ENCODE assay signal across 2 cellular contexts in the genomic region with DNA sequence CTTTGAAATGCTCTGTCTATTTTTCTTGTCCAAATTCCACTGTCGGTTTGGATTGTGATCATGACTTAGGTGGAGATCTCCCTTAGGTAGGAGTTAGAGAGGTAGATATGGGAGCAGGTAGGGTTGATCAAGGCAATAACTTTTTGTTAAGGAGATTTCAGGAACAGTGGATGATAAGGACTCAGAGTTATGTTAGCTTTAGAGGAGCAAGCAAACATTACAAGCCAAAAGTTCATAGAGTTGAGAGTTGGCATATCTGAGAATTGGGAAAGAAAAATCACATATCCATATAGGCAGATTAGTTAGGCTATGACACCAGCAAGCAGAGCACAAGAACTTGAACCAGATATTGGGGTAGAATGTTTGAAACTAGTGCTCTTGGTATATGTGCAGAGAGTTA.
TF ChIP-seq lines count a peak whose summit lies in the region.

No MANE protein-coding gene starts in this region.

TF ChIP-seq in GM12891, 5 proteins besides CTCF, POLR2A, EP300 and RAD21:
- no peak for TF ChIP-seq SPI1 (IDR thresholded peaks at IDR 0.05; ENCODE audit: low read depth, low read length)
- TF ChIP-seq TAF1 (IDR thresholded peaks at IDR 0.05; ENCODE audit: low read depth, low read length): no peak
- no peak for TF ChIP-seq POU2F2 (IDR thresholded peaks at IDR 0.05; ENCODE audit: low read depth, low read length)
- no peak for TF ChIP-seq PAX5 (IDR thresholded peaks at IDR 0.05; ENCODE audit: insufficient read depth, low read length, severe bottlenecking)
- TF ChIP-seq POLR2AphosphoS5 (IDR thresholded peaks at IDR 0.05; ENCODE audit: low read depth, low read length): no peak

TF ChIP-seq in HepG2, 621 proteins besides CTCF, POLR2A, EP300 and RAD21:
- TF ChIP-seq ZNF562 (CRISPR knock-in tag; IDR thresholded peaks at IDR 0.05; ENCODE audit: borderline replicate concordance) (no peak), ZNF329 (CRISPR knock-in tag; IDR thresholded peaks at IDR 0.05; ENCODE audit: low read depth) (0 out of 2 replicates have a peak, but pooled peaks have one; percentile 32), ZNF747 (CRISPR knock-in tag; IDR thresholded peaks at IDR 0.05; ENCODE audit: borderline replicate concordance) (no peak), ISL2 (CRISPR knock-in tag; IDR thresholded peaks at IDR 0.05) (no peak)
